In genomic region chr13:35953537-35954206, GRCh38 we compare ENCODE assay signal across 8 cellular contexts.
DNase-seq lines count a peak whose midpoint lies in the region; FAIRE-seq and TF ChIP-seq lines count a peak whose summit lies in the region.

No MANE protein-coding gene starts in this region.

- peak; percentile 68 for TF ChIP-seq CTCF in LNCaP clone FGC (IDR thresholded peaks at IDR 0.05; ENCODE audit: control insufficient read depth, extremely low read depth, insufficient read depth)
- peak in 4 of 6 experiments; percentile 25 to 48 (median 37) for TF ChIP-seq CTCF in esophagus squamous epithelium (IDR thresholded peaks at IDR 0.05)

- 6 to 14% methylated on average over 12 of the region's 12 CpGs for WGBS in esophagus squamous epithelium, 2 donors

- peak; percentile 94 for DNase-seq in LNCaP clone FGC (ENCODE audit: low read depth)
- peak; percentile 58 for DNase-seq in RPMI7951 (ENCODE audit: low read depth)
- DNase-seq in esophagus squamous epithelium (lab: John Stamatoyannopoulos, UW), result no peak
- DNase-seq in mucosa of gallbladder (ENCODE audit: low spot score), result peak; percentile 75
- no peak for DNase-seq in GM19239 (ENCODE audit: insufficient read length, low spot score)
- no peak for DNase-seq in activated gamma-delta T cell treated with Interleukin-2 at 50 U/mL for 16 hours
- no peak for DNase-seq in GF-D8 (lab: John Stamatoyannopoulos, UW)

- no peaks in the 10 kb centered on the region for H3K9me3 ChIP-seq in esophagus squamous epithelium

- H3K4me3 ChIP-seq in LNCaP clone FGC (ENCODE audit: low read depth, low read length) (no peak overlapping the region), esophagus squamous epithelium (no peak overlapping the region)

- FAIRE-seq in G401.6 (lab: Jason Lieb, UNC) (peak; percentile 57), GM19239 (lab: Jason Lieb, UNC) (no peak)

- H3K36me3 ChIP-seq in esophagus squamous epithelium, result no peaks in the 10 kb centered on the region

- intact Hi-C loops in esophagus squamous epithelium (cut with DNase I), result no loop called here

- H3K27ac ChIP-seq in esophagus squamous epithelium, result peak overlapping the region in 2 of 4 donors; percentile 30 to 40

- peaks cover 0 to 14% (median 0%) of the 10 kb centered on the region in 3 donors for H3K4me1 ChIP-seq in esophagus squamous epithelium

- TF ChIP-seq POLR2A in esophagus squamous epithelium (IDR thresholded peaks at IDR 0.05), result no peak

- H3K27me3 ChIP-seq in esophagus squamous epithelium, result no peaks in the 10 kb centered on the region

Comparison
In these comparisons a context has a peak if more than half of its experiments do, and no peak if none do; other contexts are left out.
1. DNase-seq: peak in LNCaP clone FGC (single experiment), RPMI7951 (single experiment) and mucosa of gallbladder (single experiment); none in esophagus squamous epithelium (single experiment), GM19239 (single experiment), activated gamma-delta T cell treated with Interleukin-2 at 50 U/mL for 16 hours (single experiment) and GF-D8 (single experiment).